In genomic region chr2:230987137-230988020, GRCh38 we compare ENCODE assay signal across 8 cellular contexts. TPM values are rescaled to one million over a fixed set of nuclear protein-coding genes. Genes with fewer than 3 reads are reported as not detected.
DNase-seq lines count a peak whose midpoint lies in the region; ATAC-seq and TF ChIP-seq lines count a peak whose summit lies in the region.

No MANE protein-coding gene starts in this region.

- H3K27me3 ChIP-seq in gastroesophageal sphincter (peaks cover 42% of the 10 kb centered on the region), neuron (ENCODE audit: insufficient read depth, low read length) (no peaks in the 10 kb centered on the region)

- H3K27ac ChIP-seq in RWPE1 (no peak overlapping the region), gastroesophageal sphincter (no peak overlapping the region)

- no peaks in the 10 kb centered on the region for H3K9me3 Mint-ChIP-seq in stimulated activated naive CD8-positive, alpha-beta T cell treated with anti-CD3 and anti-CD28 coated beads, Interleukin-15, amount 100 ng/mL, for 72 hours

- TF ChIP-seq RAD21 in Ishikawa (IDR thresholded peaks at IDR 0.05; ENCODE audit: low read depth): peak; percentile 91

- H3K9me3 ChIP-seq in gastroesophageal sphincter: peaks cover 0 to 6% (median 0%) of the 10 kb centered on the region in 3 donors
- H3K9me3 ChIP-seq in neuron (ENCODE audit: low read length): no peaks in the 10 kb centered on the region

- CTCF ChIA-PET in RWPE1 (lab: Yijun Ruan, JAX): interaction anchor here (0.6 to 3.1 kb wide), 34 partner anchors 8 to 1321 kb away, joined by 3 to 45 read pairs (median 3); no protein-coding TSS in a partner anchor

- WGBS in gastroesophageal sphincter (ENCODE audit: low coverage in 1 of 2), 2 donors: 16% methylated on average over 10 of the region's 34 CpGs; no CpG with 5 or more reads in 1 of the 2 donors

- TF ChIP-seq POLR2A in gastroesophageal sphincter (IDR thresholded peaks at IDR 0.05): no peak

- H3K4me3 ChIP-seq in gastroesophageal sphincter (peak overlapping the region in 1 of 2 donors; percentile 45), neuron (ENCODE audit: low read length) (peak overlapping the region; percentile 24)

- H3K27ac Mint-ChIP-seq in stimulated activated naive CD8-positive, alpha-beta T cell treated with anti-CD3 and anti-CD28 coated beads, Interleukin-15, amount 100 ng/mL, for 72 hours: peak overlapping the region; percentile 86 to 90

- peaks cover 60% of the 10 kb centered on the region for H3K4me1 Mint-ChIP-seq in stimulated activated naive CD8-positive, alpha-beta T cell treated with anti-CD3 and anti-CD28 coated beads, Interleukin-15, amount 100 ng/mL, for 72 hours

- H3K4me3 Mint-ChIP-seq in stimulated activated naive CD8-positive, alpha-beta T cell treated with anti-CD3 and anti-CD28 coated beads, Interleukin-15, amount 100 ng/mL, for 72 hours: peak overlapping the region; percentile 81 to 82

- H3K27me3 Mint-ChIP-seq in stimulated activated naive CD8-positive, alpha-beta T cell treated with anti-CD3 and anti-CD28 coated beads, Interleukin-15, amount 100 ng/mL, for 72 hours: peaks cover 31% of the 10 kb centered on the region

- peak overlapping the region; percentile 66 for H2AFZ ChIP-seq in neuron (ENCODE audit: low read depth, low read length)

- TF ChIP-seq EP300 in Ishikawa (IDR thresholded peaks at IDR 0.05; ENCODE audit: borderline replicate concordance) (no peak), gastroesophageal sphincter (IDR thresholded peaks at IDR 0.05) (no peak)

- peak; percentile 77 for ATAC-seq in gastroesophageal sphincter
- no peak for ATAC-seq in stimulated activated naive CD8-positive, alpha-beta T cell treated with anti-CD3 and anti-CD28 coated beads, Interleukin-15, amount 100 ng/mL, for 72 hours

- POLR2A ChIA-PET in RWPE1 (lab: Yijun Ruan, JAX; ENCODE audit: low non-redundant PET): interaction anchor here (0.6 kb wide), 1 partner anchor 52 kb away, joined by 5 read pairs; no protein-coding TSS in a partner anchor

- peak; percentile 33 for DNase-seq in NCI-H2107 (lab: John Stamatoyannopoulos, UW)
- DNase-seq in NCI-H2107 treated with DMSO at 0.1 percent for 48 hours (lab: John Stamatoyannopoulos, UW; ENCODE audit: unreplicated experiment): no peak
- DNase-seq in RWPE1 (ENCODE audit: low spot score): peak; percentile 87
- peak; percentile 55 for DNase-seq in activated gamma-delta T cell (lab: John Stamatoyannopoulos, UW)
- peak; percentile 77 to 82 for DNase-seq in stimulated activated naive CD8-positive, alpha-beta T cell treated with anti-CD3 and anti-CD28 coated beads, Interleukin-15, amount 100 ng/mL, for 72 hours

- H3K4me1 ChIP-seq in gastroesophageal sphincter (peaks cover 0 to 6% (median 3%) of the 10 kb centered on the region in 3 donors), neuron (ENCODE audit: insufficient read depth, low read length) (peaks cover 4% of the 10 kb centered on the region)

- TF ChIP-seq CTCF in RWPE1 (conservative IDR thresholded peaks at IDR 0.05; ENCODE audit: low read depth) (peak; percentile 92), gastroesophageal sphincter (IDR thresholded peaks at IDR 0.05) (peak in 3 of 4 experiments; percentile 83 to 97 (median 94))

- H3K36me3 ChIP-seq in gastroesophageal sphincter (no peaks in the 10 kb centered on the region), neuron (ENCODE audit: insufficient read depth, low read length) (no peaks in the 10 kb centered on the region)

TF ChIP-seq in Ishikawa, 13 proteins besides CTCF, POLR2A, EP300 and RAD21:
- TF ChIP-seq USF1 (IDR thresholded peaks at IDR 0.05) (no peak), NFIC (IDR thresholded peaks at IDR 0.05) (no peak), MAX (IDR thresholded peaks at IDR 0.05) (peak; percentile 79), YY1 (IDR thresholded peaks at IDR 0.05; ENCODE audit: low read depth) (0 out of 2 replicates have a peak, but pooled peaks have one; percentile 40), EGR1 (IDR thresholded peaks at IDR 0.05) (no peak), TCF12 (IDR thresholded peaks at IDR 0.05; ENCODE audit: low read depth) (no peak)

RNA-seq across cellular contexts. Expression of gene SPATA3, which starts 8.5 kb away (rescaled TPM):
- total RNA-seq in gastroesophageal sphincter: not detected

RNA-seq across cellular contexts. Expression of gene C2orf72, which starts 49.9 kb away (rescaled TPM):
- total RNA-seq in gastroesophageal sphincter: under 1 TPM in 2 of 4 donors, not detected in 2; 0.19 to 0.54 TPM
